8 cellular contexts compared by ENCODE assay signal in genomic region chr12:459430-460258, GRCh38. TPM values are rescaled to one million over a fixed set of nuclear protein-coding genes. Genes with fewer than 3 reads are reported as not detected.
DNase-seq lines count a peak whose midpoint lies in the region; ATAC-seq and TF ChIP-seq lines count a peak whose summit lies in the region.

B4GALNT3 (plus strand) TSS chr12:459939; CDS start chr12:460377, 438 bp downstream.

- H3K36me3 Mint-ChIP-seq in activated naive CD8-positive, alpha-beta T cell treated with anti-CD3 and anti-CD28 coated beads, Interleukin-2, amount 50 U/mL, for 24 hours (ENCODE audit: low read depth): no peaks in the 10 kb centered on the region

- H3K9me3 ChIP-seq in SJCRH30 (replicated peaks) (no peaks in the 10 kb centered on the region), right cardiac atrium (ENCODE audit: control insufficient read depth, low read length) (no peaks in the 10 kb centered on the region)

- intact Hi-C loops in right cardiac atrium (cut with DNase I): no loop called here

- H3K4me1 ChIP-seq in SJCRH30: peaks cover 26% of the 10 kb centered on the region
- H3K4me1 ChIP-seq in right cardiac atrium (ENCODE audit: control insufficient read depth, insufficient read depth, low read length): peaks cover 2% of the 10 kb centered on the region

- H3K4me1 Mint-ChIP-seq in activated naive CD8-positive, alpha-beta T cell treated with anti-CD3 and anti-CD28 coated beads, Interleukin-2, amount 50 U/mL, for 24 hours: peaks cover 19% of the 10 kb centered on the region

- peak within 1 kb of the TSS; percentile 73 for H3K4me3 Mint-ChIP-seq in activated naive CD8-positive, alpha-beta T cell treated with anti-CD3 and anti-CD28 coated beads, Interleukin-2, amount 50 U/mL, for 24 hours

- H3K9me3 Mint-ChIP-seq in activated naive CD8-positive, alpha-beta T cell treated with anti-CD3 and anti-CD28 coated beads, Interleukin-2, amount 50 U/mL, for 24 hours: no peaks in the 10 kb centered on the region

- H3K27ac Mint-ChIP-seq in activated naive CD8-positive, alpha-beta T cell treated with anti-CD3 and anti-CD28 coated beads, Interleukin-2, amount 50 U/mL, for 24 hours: no peak within 1 kb of the TSS

- DNase-seq in AG08395 (ENCODE audit: low spot score): peak; percentile 40
- DNase-seq in HEK293T (ENCODE audit: extremely low spot score): peak; percentile 85
- peak; percentile 61 to 73 for DNase-seq in SJCRH30
- DNase-seq in activated naive CD8-positive, alpha-beta T cell treated with anti-CD3 and anti-CD28 coated beads, Interleukin-2, amount 50 U/mL, for 24 hours: peak; percentile 29
- peak; percentile 47 to 86 (median 84) for DNase-seq in right cardiac atrium
- peak; percentile 75 for DNase-seq in retina

- ATAC-seq in activated naive CD8-positive, alpha-beta T cell treated with anti-CD3 and anti-CD28 coated beads, Interleukin-2, amount 50 U/mL, for 24 hours: peak; percentile 45
- ATAC-seq in right cardiac atrium (peak; percentile 62 to 76), HG02870 (IDR thresholded peaks at IDR 0.05; ENCODE audit: unreplicated experiment) (no peak), HG02852 (IDR thresholded peaks at IDR 0.05; ENCODE audit: unreplicated experiment) (no peak)

- H3K27me3 ChIP-seq in SJCRH30 (no peaks in the 10 kb centered on the region), right cardiac atrium (ENCODE audit: control insufficient read depth, insufficient read depth) (no peaks in the 10 kb centered on the region)

- POLR2A ChIA-PET in HEK293T (lab: Yijun Ruan, JAX): no interaction called here

- WGBS in right cardiac atrium: 4% methylated on average over 82 of the region's 82 CpGs

- H3K27ac ChIP-seq in SJCRH30 (peak within 1 kb of the TSS; percentile 37), right cardiac atrium (ENCODE audit: low read length) (peak within 1 kb of the TSS; percentile 72)

- peaks cover 52% of the 10 kb centered on the region for H3K27me3 Mint-ChIP-seq in activated naive CD8-positive, alpha-beta T cell treated with anti-CD3 and anti-CD28 coated beads, Interleukin-2, amount 50 U/mL, for 24 hours

- CTCF ChIA-PET in HEK293T (lab: Yijun Ruan, JAX): interaction anchor here (0.7 kb wide), 1 partner anchor 750 kb away, joined by 3 read pairs; no protein-coding TSS in a partner anchor

- H3K36me3 ChIP-seq in SJCRH30: no peaks in the 10 kb centered on the region; the same call in 1 of the 2 replicates

- peak within 1 kb of the TSS; percentile 78 for H3K4me3 ChIP-seq in SJCRH30
- H3K4me3 ChIP-seq in right cardiac atrium (ENCODE audit: low read length): peak within 1 kb of the TSS; percentile 94

TF ChIP-seq in HEK293T, 16 proteins besides CTCF, POLR2A, EP300 and RAD21:
- TF ChIP-seq SP1 (IDR thresholded peaks at IDR 0.05) (no peak), L3MBTL2 (conservative IDR thresholded peaks at IDR 0.05) (peak; percentile 74; the same call in 1 of the 2 replicates)

RNA-seq across cellular contexts. Expression of gene B4GALNT3, which starts in this region (rescaled TPM):
- total RNA-seq in SJCRH30 (2014; rRNA removed; shearing (Covaris generic)): 29.5 and 33.0 TPM in 2 replicates
- total RNA-seq in right cardiac atrium: 10 to 100 TPM; 22.7 to 50.2 (median 39.4) TPM
- polyA plus RNA-seq in right cardiac atrium: 27.5 TPM

Comparison
In these comparisons a context has a peak if more than half of its experiments do, and no peak if none do; other contexts are left out.
1. DNase-seq: peak in every context shown above with its lines; median percentile 85 in HEK293T; 84 in right cardiac atrium; 75 in retina; 67 in SJCRH30; 40 in AG08395; 29 in activated naive CD8-positive, alpha-beta T cell treated with anti-CD3 and anti-CD28 coated beads, Interleukin-2, amount 50 U/mL, for 24 hours.
2. ATAC-seq: peak in activated naive CD8-positive, alpha-beta T cell treated with anti-CD3 and anti-CD28 coated beads, Interleukin-2, amount 50 U/mL, for 24 hours (single experiment) and right cardiac atrium (2 of 2); none in HG02870 (single experiment) and HG02852 (single experiment).